ENCODE assay signal across 1 cellular context in genomic region chr1:247112479-247112781, GRCh38.
TF ChIP-seq lines count a peak whose summit lies in the region.

No MANE protein-coding gene starts in this region.

TF ChIP-seq in GM23338, 12 proteins besides CTCF, POLR2A, EP300 and RAD21 (continued from another document):
- no peak for TF ChIP-seq ZNF462 (CRISPR knock-in tag; IDR thresholded peaks at IDR 0.05)
- no peak for TF ChIP-seq ZNF331 (CRISPR knock-in tag; IDR thresholded peaks at IDR 0.05; ENCODE audit: low read depth)
- no peak for TF ChIP-seq POLR2AphosphoS5 (IDR thresholded peaks at IDR 0.05; ENCODE audit: low read depth)
- TF ChIP-seq EZH2 (IDR thresholded peaks at IDR 0.05; ENCODE audit: low read depth, unreplicated experiment): no peak
- no peak for TF ChIP-seq CREB1 (CRISPR knock-in tag; IDR thresholded peaks at IDR 0.05; ENCODE audit: low read depth)
- TF ChIP-seq ETS1 (IDR thresholded peaks at IDR 0.05): no peak
- TF ChIP-seq EZH2phosphoT487 (IDR thresholded peaks at IDR 0.05; ENCODE audit: unreplicated experiment): no peak
